22 cellular contexts compared by ENCODE assay signal in the genomic region with DNA sequence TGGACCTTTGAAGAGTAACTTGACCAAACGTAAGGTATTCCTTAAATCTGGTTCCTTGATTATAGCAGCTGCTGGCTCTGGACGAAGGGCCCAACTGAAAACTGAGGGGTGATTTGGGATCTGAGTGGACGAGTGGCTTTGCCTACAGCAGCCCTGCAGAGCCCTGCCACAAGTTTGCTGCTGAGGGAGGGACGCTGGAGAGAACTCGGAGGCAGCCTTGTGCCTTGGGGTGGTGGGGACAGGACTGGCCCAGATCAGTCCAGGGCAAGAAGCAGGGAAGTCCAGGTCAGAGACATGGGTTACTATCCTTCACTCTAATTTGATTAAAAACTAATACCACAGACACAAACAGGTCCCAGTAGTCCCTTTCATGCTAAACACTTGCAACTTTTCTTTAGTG.
"Had no signal": no experiment of that assay in that cellular context is flagged by ENCODE, and none has a peak within 500 bp of the region (broad histone marks: within the 10 kb centered on the region; RNA-seq: fewer than 3 reads in every experiment).

No MANE protein-coding gene starts in this region.

- H2AFZ ChIP-seq: parathyroid adenoma had no signal

- H3K36me3 Mint-ChIP-seq: activated CD4-positive, alpha-beta memory T cell treated with anti-CD3 and anti-CD28 coated beads for 36 hours; activated naive CD4-positive, alpha-beta T cell treated with anti-CD3 and anti-CD28 coated beads, Interleukin-2, amount 50 U/mL, for 24 hours; naive B cell had no signal

- H3K9ac ChIP-seq: parathyroid adenoma, SK-N-SH had no signal

- H3K9me3 ChIP-seq: colonic mucosa, heart left ventricle, left lung, lower lobe of right lung, mucosa of descending colon, psoas muscle, right atrium auricular region, SK-N-SH, spleen, testis, uterus had no signal

- H3K27me3 Mint-ChIP-seq: activated CD4-positive, alpha-beta memory T cell treated with anti-CD3 and anti-CD28 coated beads for 36 hours; activated CD4-positive, alpha-beta T cell treated with anti-CD3 and anti-CD28 coated beads, Interleukin-2, amount 10 ng/mL, durations not matched to agents 24 days and 14 days; activated naive CD4-positive, alpha-beta T cell treated with anti-CD3 and anti-CD28 coated beads, Interleukin-2, amount 50 U/mL, for 24 hours; activated naive CD8-positive, alpha-beta T cell treated with anti-CD3 and anti-CD28 coated beads, Interleukin-2, amount 50 U/mL, for 24 hours; activated T-helper 17 cell treated with anti-CD3 and anti-CD28 coated beads, Interleukin-2, amount 50 U/mL, for 72 hours; naive B cell; type B pancreatic cell had no signal

- H3K4me1 ChIP-seq: colonic mucosa, parathyroid adenoma, psoas muscle, testis, uterus had no signal

- H3K27ac ChIP-seq: colonic mucosa, heart left ventricle, left lung, lower lobe of right lung, parathyroid adenoma, psoas muscle, right atrium auricular region, spleen, testis, uterus had no signal

- H3K4me3 ChIP-seq: colonic mucosa, dorsolateral prefrontal cortex, heart left ventricle, left lung, lower lobe of right lung, mucosa of descending colon, psoas muscle, right atrium auricular region, spleen, testis, uterus had no signal

- H3K4me2 ChIP-seq: SK-N-SH had no signal

- H3K79me2 ChIP-seq: parathyroid adenoma had no signal

- H3K27me3 ChIP-seq: colonic mucosa, dorsolateral prefrontal cortex, heart left ventricle, left lung, right atrium auricular region, spleen, testis, uterus had no signal

- H3K36me3 ChIP-seq: colonic mucosa, left lung, right atrium auricular region, uterus had no signal

- H3K9me3 Mint-ChIP-seq: activated CD4-positive, alpha-beta memory T cell treated with anti-CD3 and anti-CD28 coated beads for 36 hours; activated CD4-positive, alpha-beta T cell treated with anti-CD3 and anti-CD28 coated beads, Interleukin-2, amount 10 ng/mL, durations not matched to agents 24 days and 14 days; activated naive CD4-positive, alpha-beta T cell treated with anti-CD3 and anti-CD28 coated beads, Interleukin-2, amount 50 U/mL, for 24 hours; activated naive CD8-positive, alpha-beta T cell treated with anti-CD3 and anti-CD28 coated beads, Interleukin-2, amount 50 U/mL, for 24 hours; activated T-cell treated with anti-CD3 and anti-CD28 coated beads, Interleukin-2, amount 50 U/mL, for 4 hours; activated T-helper 17 cell treated with anti-CD3 and anti-CD28 coated beads, Interleukin-2, amount 50 U/mL, for 72 hours; naive B cell; T-helper 1 cell treated with Interleukin-12 subunit alpha and Interleukin-12 subunit beta and Interleukin-4 antibody, amounts not matched to agents 30 μg/mL and 1 μg/mL, for 36 hours; type B pancreatic cell had no signal

- H3K9me2 ChIP-seq: SK-N-SH had no signal

- H3K27ac Mint-ChIP-seq: activated CD4-positive, alpha-beta memory T cell treated with anti-CD3 and anti-CD28 coated beads for 36 hours; activated CD4-positive, alpha-beta T cell treated with anti-CD3 and anti-CD28 coated beads, Interleukin-2, amount 10 ng/mL, durations not matched to agents 24 days and 14 days; activated naive CD4-positive, alpha-beta T cell treated with anti-CD3 and anti-CD28 coated beads, Interleukin-2, amount 50 U/mL, for 24 hours; activated naive CD8-positive, alpha-beta T cell treated with anti-CD3 and anti-CD28 coated beads, Interleukin-2, amount 50 U/mL, for 24 hours; activated T-helper 17 cell treated with anti-CD3 and anti-CD28 coated beads, Interleukin-2, amount 50 U/mL, for 72 hours; naive B cell; T-helper 1 cell treated with Interleukin-12 subunit alpha and Interleukin-12 subunit beta and Interleukin-4 antibody, amounts not matched to agents 30 μg/mL and 1 μg/mL, for 36 hours had no signal

- H3K4me1 Mint-ChIP-seq: activated CD4-positive, alpha-beta T cell treated with anti-CD3 and anti-CD28 coated beads, Interleukin-2, amount 10 ng/mL, durations not matched to agents 24 days and 14 days; activated naive CD4-positive, alpha-beta T cell treated with anti-CD3 and anti-CD28 coated beads, Interleukin-2, amount 50 U/mL, for 24 hours; activated naive CD8-positive, alpha-beta T cell treated with anti-CD3 and anti-CD28 coated beads, Interleukin-2, amount 50 U/mL, for 24 hours; activated T-helper 17 cell treated with anti-CD3 and anti-CD28 coated beads, Interleukin-2, amount 50 U/mL, for 72 hours; naive B cell had no signal

- H3K4me3 Mint-ChIP-seq: activated CD4-positive, alpha-beta memory T cell treated with anti-CD3 and anti-CD28 coated beads for 36 hours; activated CD4-positive, alpha-beta T cell treated with anti-CD3 and anti-CD28 coated beads, Interleukin-2, amount 10 ng/mL, durations not matched to agents 24 days and 14 days; activated naive CD4-positive, alpha-beta T cell treated with anti-CD3 and anti-CD28 coated beads, Interleukin-2, amount 50 U/mL, for 24 hours; activated naive CD8-positive, alpha-beta T cell treated with anti-CD3 and anti-CD28 coated beads, Interleukin-2, amount 50 U/mL, for 24 hours; activated T-cell treated with anti-CD3 and anti-CD28 coated beads, Interleukin-2, amount 50 U/mL, for 4 hours; activated T-helper 17 cell treated with anti-CD3 and anti-CD28 coated beads, Interleukin-2, amount 50 U/mL, for 72 hours; naive B cell; T-helper 1 cell treated with Interleukin-12 subunit alpha and Interleukin-12 subunit beta and Interleukin-4 antibody, amounts not matched to agents 30 μg/mL and 1 μg/mL, for 36 hours; type B pancreatic cell had no signal
